Comparison of ENCODE assay signal across 9 cellular contexts in the genomic region with DNA sequence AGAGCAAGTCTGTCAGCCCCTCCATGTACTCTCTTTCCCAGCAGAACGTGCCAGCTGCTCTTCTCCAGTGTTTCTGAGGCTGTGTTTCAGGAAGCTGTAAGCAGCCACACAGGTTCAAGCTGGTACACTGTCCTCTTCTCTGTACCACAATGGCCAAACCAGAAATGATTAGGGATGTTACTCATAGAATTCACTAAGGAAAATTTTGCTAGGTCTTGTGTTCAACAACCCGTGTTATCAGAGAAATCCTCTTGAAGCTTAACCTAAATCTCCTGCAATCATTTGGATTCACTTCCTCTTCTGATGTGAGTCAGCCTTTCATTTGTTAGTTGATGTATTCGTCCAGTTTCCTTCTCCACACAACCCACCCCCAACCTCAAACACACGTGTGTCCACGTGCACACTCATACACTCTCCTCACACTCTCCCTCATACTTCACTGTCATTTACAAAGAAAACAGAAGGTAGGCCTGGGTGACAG.
DNase-seq lines count a peak whose midpoint lies in the region; ATAC-seq and TF ChIP-seq lines count a peak whose summit lies in the region.
"Had no signal": no experiment of that assay in that cellular context is flagged by ENCODE, and none has a peak within 500 bp of the region (broad histone marks: within the 10 kb centered on the region; RNA-seq: fewer than 3 reads in every experiment).

No MANE protein-coding gene starts in this region.

- H3K9ac ChIP-seq in OCI-LY3 (ENCODE audit: low read length) = peak overlapping the region; percentile 8; the same call in 1 of the 2 replicates

- H3K36me3 ChIP-seq in OCI-LY3 (replicated peaks; ENCODE audit: low read depth, low read length) = peaks cover 48% of the 10 kb centered on the region

- peak overlapping the region; percentile 56 for H3K27ac ChIP-seq in OCI-LY3 (ENCODE audit: low read length)
- H3K27ac ChIP-seq: 22Rv1 had no signal

- H3K4me3 Mint-ChIP-seq in natural killer cell = no peak overlapping the region

- peak; percentile 97 for ATAC-seq in HG02798 (IDR thresholded peaks at IDR 0.05; ENCODE audit: poor library complexity, unreplicated experiment)
- peak in 1 of 3 donors; percentile 52 for ATAC-seq in natural killer cell

- H3K27ac Mint-ChIP-seq in natural killer cell = peak overlapping the region; percentile 12 to 51

- H3K4me3 ChIP-seq in OCI-LY3 (ENCODE audit: low read length) = peak overlapping the region; percentile 38; the same call in 1 of the 2 replicates

- H3K4me1 Mint-ChIP-seq in natural killer cell = peaks cover 8 to 16% of the 10 kb centered on the region in 2 donors

- H3K4me2 ChIP-seq in OCI-LY3 (ENCODE audit: low read length) = peak overlapping the region; percentile 72

- no peaks in the 10 kb centered on the region for H3K27me3 Mint-ChIP-seq in natural killer cell (ENCODE audit: low read depth in 2 of 2)

- no peak for TF ChIP-seq CTCF in OCI-LY3 (IDR thresholded peaks at IDR 0.05; ENCODE audit: low read depth, low read length)
- no peak for TF ChIP-seq CTCF in natural killer cell (IDR thresholded peaks at IDR 0.05)

- intact Hi-C loops in natural killer cell (cut with micrococcal nuclease) = no loop called here

- H2AFZ ChIP-seq in OCI-LY3 (ENCODE audit: low read depth, low read length) = no peak overlapping the region

- H3K36me3 Mint-ChIP-seq in natural killer cell = no peaks in the 10 kb centered on the region

- no peaks in the 10 kb centered on the region for H3K9me3 ChIP-seq in OCI-LY3 (ENCODE audit: insufficient read depth, low read length)

- 0 out of 2 replicates have a peak, but pooled peaks cover 2% of the 10 kb centered on the region for H4K20me1 ChIP-seq in OCI-LY3 (ENCODE audit: insufficient read depth, low read length)

- no peaks in the 10 kb centered on the region for H3K9me3 Mint-ChIP-seq in natural killer cell

- peaks cover 23% of the 10 kb centered on the region for H3K4me1 ChIP-seq in OCI-LY3 (ENCODE audit: low read length)

- no peaks in the 10 kb centered on the region for H3K79me2 ChIP-seq in OCI-LY3 (ENCODE audit: low read length)

- H3K27me3 ChIP-seq in OCI-LY3 (ENCODE audit: low read depth, low read length) = no peaks in the 10 kb centered on the region

- DNase-seq in DMS153 (lab: John Stamatoyannopoulos, UW) (peak; percentile 10), DMS153 treated with DMSO at 0.1 percent for 48 hours (lab: John Stamatoyannopoulos, UW; ENCODE audit: unreplicated experiment) (no peak), natural killer cell (no peak), kidney glomerular epithelial cell (lab: John Stamatoyannopoulos, UW) (no peak), NCI-H2171 treated with DMSO at 0.1 percent for 48 hours (lab: John Stamatoyannopoulos, UW) (no peak), hippocampal formation (lab: John Stamatoyannopoulos, UW) (no peak)
